In the genomic region with DNA sequence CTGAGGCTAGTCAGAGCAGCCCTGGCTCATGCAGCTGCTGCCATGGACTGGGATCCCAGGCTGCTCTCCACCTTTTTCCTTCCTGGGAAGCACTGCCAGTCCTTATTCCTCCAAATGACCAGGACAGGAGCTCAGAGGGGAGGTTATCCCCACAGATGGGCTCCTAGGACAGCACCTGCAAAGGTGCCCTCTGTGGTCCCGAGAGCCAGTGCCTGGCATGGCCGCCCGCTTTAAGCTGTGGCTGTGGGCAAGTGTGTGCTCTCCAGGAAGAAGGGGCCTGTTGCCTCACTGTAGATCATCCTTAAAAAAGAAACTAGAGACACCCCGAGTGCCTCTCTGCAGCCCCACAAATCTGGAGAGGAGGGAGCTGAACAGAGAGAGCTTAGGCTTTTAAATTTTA, we compare ENCODE assay signal across 1 cellular context.
TF ChIP-seq lines count a peak whose summit lies in the region.

No MANE protein-coding gene starts in this region.

TF ChIP-seq in H1, 55 proteins besides CTCF, POLR2A, EP300 and RAD21:
- no peak for TF ChIP-seq GABPA (IDR thresholded peaks at IDR 0.05; ENCODE audit: borderline replicate concordance, insufficient read depth, low read length)
- no peak for TF ChIP-seq TCF12 (IDR thresholded peaks at IDR 0.05; ENCODE audit: low read depth, low read length)
- no peak for TF ChIP-seq HDAC6 (IDR thresholded peaks at IDR 0.05; ENCODE audit: low read depth, low read length)
- TF ChIP-seq RXRA (IDR thresholded peaks at IDR 0.05; ENCODE audit: insufficient read depth, low read depth, low read length): no peak
- TF ChIP-seq SP2 (IDR thresholded peaks at IDR 0.05; ENCODE audit: low read length): no peak
- TF ChIP-seq EZH2 (IDR thresholded peaks at IDR 0.05; ENCODE audit: low read depth, low read length, severe bottlenecking): no peak
- no peak for TF ChIP-seq JUND (IDR thresholded peaks at IDR 0.05; ENCODE audit: low read length)
- no peak for TF ChIP-seq POLR2AphosphoS5 (IDR thresholded peaks at IDR 0.05; ENCODE audit: low read depth, low read length)
- no peak for TF ChIP-seq SIN3A (conservative IDR thresholded peaks at IDR 0.05 in 1 of 2, IDR thresholded peaks at IDR 0.05 in 1 of 2; ENCODE audit: low read depth in 1 of 2, low read length in 2 of 2)
- no peak for TF ChIP-seq GTF2F1 (IDR thresholded peaks at IDR 0.05; ENCODE audit: borderline replicate concordance, low read depth, low read length)
- TF ChIP-seq CEBPB (IDR thresholded peaks at IDR 0.05; ENCODE audit: low read depth, low read length): no peak
- TF ChIP-seq NANOG (IDR thresholded peaks at IDR 0.05; ENCODE audit: insufficient read depth, low read depth, low read length, poor library complexity, severe bottlenecking): no peak
- no peak for TF ChIP-seq YY1 (IDR thresholded peaks at IDR 0.05; ENCODE audit: low read depth, low read length)
- TF ChIP-seq RFX5 (IDR thresholded peaks at IDR 0.05; ENCODE audit: borderline replicate concordance, low read depth, low read length): no peak
- TF ChIP-seq, protein P1, sequence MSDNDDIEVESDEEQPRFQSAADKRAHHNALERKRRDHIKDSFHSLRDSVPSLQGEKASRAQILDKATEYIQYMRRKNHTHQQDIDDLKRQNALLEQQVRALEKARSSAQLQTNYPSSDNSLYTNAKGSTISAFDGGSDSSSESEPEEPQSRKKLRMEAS (IDR thresholded peaks at IDR 0.05): no peak
- TF ChIP-seq TBP (IDR thresholded peaks at IDR 0.05; ENCODE audit: low read depth, low read length): no peak
- no peak for TF ChIP-seq RNF2 (IDR thresholded peaks at IDR 0.05; ENCODE audit: borderline replicate concordance, low read depth, low read length, missing control alignments, poor library complexity, severe bottlenecking)
- TF ChIP-seq TAF7 (optimal IDR thresholded peaks at IDR 0.05; ENCODE audit: borderline replicate concordance, low read depth, low read length): no peak
- no peak for TF ChIP-seq TAF1 (IDR thresholded peaks at IDR 0.05; ENCODE audit: low read depth, low read length)
- TF ChIP-seq, protein P2, sequence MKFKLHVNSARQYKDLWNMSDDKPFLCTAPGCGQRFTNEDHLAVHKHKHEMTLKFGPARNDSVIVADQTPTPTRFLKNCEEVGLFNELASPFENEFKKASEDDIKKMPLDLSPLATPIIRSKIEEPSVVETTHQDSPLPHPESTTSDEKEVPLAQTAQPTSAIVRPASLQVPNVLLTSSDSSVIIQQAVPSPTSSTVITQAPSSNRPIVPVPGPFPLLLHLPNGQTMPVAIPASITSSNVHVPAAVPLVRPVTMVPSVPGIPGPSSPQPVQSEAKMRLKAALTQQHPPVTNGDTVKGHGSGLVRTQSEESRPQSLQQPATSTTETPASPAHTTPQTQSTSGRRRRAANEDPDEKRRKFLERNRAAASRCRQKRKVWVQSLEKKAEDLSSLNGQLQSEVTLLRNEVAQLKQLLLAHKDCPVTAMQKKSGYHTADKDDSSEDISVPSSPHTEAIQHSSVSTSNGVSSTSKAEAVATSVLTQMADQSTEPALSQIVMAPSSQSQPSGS (IDR thresholded peaks at IDR 0.05; ENCODE audit: low read length): no peak
